In the genomic region with DNA sequence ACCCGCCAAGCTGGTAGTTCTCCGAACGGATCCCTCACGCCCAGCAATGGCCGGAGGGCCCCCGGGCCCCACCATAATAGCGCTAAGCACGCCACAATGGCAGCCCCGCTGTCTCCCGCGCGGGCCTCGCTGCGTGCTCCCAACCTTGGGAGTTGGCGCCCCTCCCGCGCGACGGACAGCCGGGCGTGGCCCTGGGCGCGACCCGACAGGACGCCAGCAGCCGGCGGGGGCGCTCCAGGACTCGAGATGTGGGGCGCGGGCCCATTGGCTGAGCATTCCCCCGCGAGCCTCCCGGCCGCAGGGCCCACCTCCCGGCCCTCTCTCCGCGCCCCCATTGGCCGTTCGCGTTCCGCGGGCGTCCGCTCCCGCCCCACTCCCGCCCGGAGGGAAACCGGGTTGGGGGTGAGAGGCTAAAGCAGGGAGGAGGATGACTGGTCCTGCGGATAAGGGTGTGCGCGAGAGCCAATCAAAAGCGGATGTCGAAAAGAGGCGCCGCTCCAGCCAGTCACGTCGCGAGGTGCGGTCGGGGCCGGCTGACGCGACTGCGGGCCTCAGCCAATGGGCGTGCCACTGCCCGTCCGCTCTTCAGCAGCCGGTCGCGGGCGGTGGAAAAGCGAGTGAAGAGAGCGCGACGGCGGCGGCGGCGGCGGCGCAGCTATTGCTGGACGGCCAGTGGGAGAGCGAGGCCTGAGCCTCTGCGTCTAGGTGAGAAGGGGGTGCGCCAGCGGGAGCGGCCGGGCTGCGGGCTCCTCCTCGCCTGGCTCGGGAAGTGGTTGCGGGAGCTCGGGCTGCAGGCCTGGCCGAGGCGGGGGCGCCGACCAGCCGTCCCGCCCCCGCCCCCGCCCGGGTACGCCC, we compare ENCODE assay signal across 1 cellular context.
TF ChIP-seq lines count a peak whose summit lies in the region.

A gene with protein sequence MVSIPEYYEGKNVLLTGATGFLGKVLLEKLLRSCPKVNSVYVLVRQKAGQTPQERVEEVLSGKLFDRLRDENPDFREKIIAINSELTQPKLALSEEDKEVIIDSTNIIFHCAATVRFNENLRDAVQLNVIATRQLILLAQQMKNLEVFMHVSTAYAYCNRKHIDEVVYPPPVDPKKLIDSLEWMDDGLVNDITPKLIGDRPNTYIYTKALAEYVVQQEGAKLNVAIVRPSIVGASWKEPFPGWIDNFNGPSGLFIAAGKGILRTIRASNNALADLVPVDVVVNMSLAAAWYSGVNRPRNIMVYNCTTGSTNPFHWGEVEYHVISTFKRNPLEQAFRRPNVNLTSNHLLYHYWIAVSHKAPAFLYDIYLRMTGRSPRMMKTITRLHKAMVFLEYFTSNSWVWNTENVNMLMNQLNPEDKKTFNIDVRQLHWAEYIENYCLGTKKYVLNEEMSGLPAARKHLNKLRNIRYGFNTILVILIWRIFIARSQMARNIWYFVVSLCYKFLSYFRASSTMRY (plus strand): TSS at position 567 of the 855 bp plus-strand sequence. CDS start 26,098 bp downstream, outside the sequence.

TF ChIP-seq in K562, 482 proteins besides CTCF, POLR2A, EP300 and RAD21 (continued from another document and continues in another):
- TF ChIP-seq, protein P1, sequence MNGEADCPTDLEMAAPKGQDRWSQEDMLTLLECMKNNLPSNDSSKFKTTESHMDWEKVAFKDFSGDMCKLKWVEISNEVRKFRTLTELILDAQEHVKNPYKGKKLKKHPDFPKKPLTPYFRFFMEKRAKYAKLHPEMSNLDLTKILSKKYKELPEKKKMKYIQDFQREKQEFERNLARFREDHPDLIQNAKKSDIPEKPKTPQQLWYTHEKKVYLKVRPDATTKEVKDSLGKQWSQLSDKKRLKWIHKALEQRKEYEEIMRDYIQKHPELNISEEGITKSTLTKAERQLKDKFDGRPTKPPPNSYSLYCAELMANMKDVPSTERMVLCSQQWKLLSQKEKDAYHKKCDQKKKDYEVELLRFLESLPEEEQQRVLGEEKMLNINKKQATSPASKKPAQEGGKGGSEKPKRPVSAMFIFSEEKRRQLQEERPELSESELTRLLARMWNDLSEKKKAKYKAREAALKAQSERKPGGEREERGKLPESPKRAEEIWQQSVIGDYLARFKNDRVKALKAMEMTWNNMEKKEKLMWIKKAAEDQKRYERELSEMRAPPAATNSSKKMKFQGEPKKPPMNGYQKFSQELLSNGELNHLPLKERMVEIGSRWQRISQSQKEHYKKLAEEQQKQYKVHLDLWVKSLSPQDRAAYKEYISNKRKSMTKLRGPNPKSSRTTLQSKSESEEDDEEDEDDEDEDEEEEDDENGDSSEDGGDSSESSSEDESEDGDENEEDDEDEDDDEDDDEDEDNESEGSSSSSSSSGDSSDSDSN (IDR thresholded peaks at IDR 0.05; ENCODE audit: borderline replicate concordance in 1 of 2, low read depth in 2 of 2, low read length in 2 of 2), result 0 out of 4 replicates have a peak, but pooled peaks of 1 of the 2 experiments have one; percentile 34
- no peak for TF ChIP-seq ZNF668 (CRISPR knock-in tag; IDR thresholded peaks at IDR 0.05)
- TF ChIP-seq ERF (CRISPR knock-in tag; IDR thresholded peaks at IDR 0.05), result 0 out of 2 replicates have a peak, but pooled peaks have one; percentile 60
- TF ChIP-seq SMARCA4 (IDR thresholded peaks at IDR 0.05), result no peak
- TF ChIP-seq SIN3A (IDR thresholded peaks at IDR 0.05; ENCODE audit: borderline replicate concordance in 2 of 2, control insufficient read depth in 1 of 2, low read depth in 2 of 2, low read length in 2 of 2), result no peak
- no peak for TF ChIP-seq ZFP36 (IDR thresholded peaks at IDR 0.05; ENCODE audit: low read depth, low read length, partially characterized antibody)
- no peak for TF ChIP-seq ETS2 (tag; IDR thresholded peaks at IDR 0.05; ENCODE audit: borderline replicate concordance, poor library complexity, severe bottlenecking)
- TF ChIP-seq CREM (IDR thresholded peaks at IDR 0.05; ENCODE audit: low read depth), result peak; percentile 86
- TF ChIP-seq ZNF121 (CRISPR knock-in tag; conservative IDR thresholded peaks at IDR 0.05), result no peak
- TF ChIP-seq ZNF224 (CRISPR knock-in tag; IDR thresholded peaks at IDR 0.05), result no peak
- peak; percentile 64 for TF ChIP-seq TAF1 (IDR thresholded peaks at IDR 0.05; ENCODE audit: control insufficient read depth, extremely low read depth, insufficient read depth, low read length, severe bottlenecking)
- no peak for TF ChIP-seq CHCHD3 (CRISPR knock-in tag; IDR thresholded peaks at IDR 0.05)
- TF ChIP-seq DMBX1 (CRISPR knock-in tag; IDR thresholded peaks at IDR 0.05; ENCODE audit: borderline replicate concordance), result no peak
- TF ChIP-seq, protein P2, sequence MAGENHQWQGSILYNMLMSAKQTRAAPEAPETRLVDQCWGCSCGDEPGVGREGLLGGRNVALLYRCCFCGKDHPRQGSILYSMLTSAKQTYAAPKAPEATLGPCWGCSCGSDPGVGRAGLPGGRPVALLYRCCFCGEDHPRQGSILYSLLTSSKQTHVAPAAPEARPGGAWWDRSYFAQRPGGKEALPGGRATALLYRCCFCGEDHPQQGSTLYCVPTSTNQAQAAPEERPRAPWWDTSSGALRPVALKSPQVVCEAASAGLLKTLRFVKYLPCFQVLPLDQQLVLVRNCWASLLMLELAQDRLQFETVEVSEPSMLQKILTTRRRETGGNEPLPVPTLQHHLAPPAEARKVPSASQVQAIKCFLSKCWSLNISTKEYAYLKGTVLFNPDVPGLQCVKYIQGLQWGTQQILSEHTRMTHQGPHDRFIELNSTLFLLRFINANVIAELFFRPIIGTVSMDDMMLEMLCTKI (IDR thresholded peaks at IDR 0.05; ENCODE audit: partially characterized antibody), result no peak
- TF ChIP-seq PHF20 (IDR thresholded peaks at IDR 0.05; ENCODE audit: partially characterized antibody), result peak; percentile 60
- no peak for TF ChIP-seq ZKSCAN1 (IDR thresholded peaks at IDR 0.05; ENCODE audit: low read depth, low read length)
- TF ChIP-seq ZNF589 (CRISPR knock-in tag; IDR thresholded peaks at IDR 0.05; ENCODE audit: low read depth), result no peak
- no peak for TF ChIP-seq EZH2 (IDR thresholded peaks at IDR 0.05; ENCODE audit: borderline replicate concordance, low read depth, low read length)
- TF ChIP-seq KLF16 (IDR thresholded peaks at IDR 0.05), result no peak
- no peak for TF ChIP-seq IRF2 (CRISPR knock-in tag; IDR thresholded peaks at IDR 0.05)
- TF ChIP-seq, protein P3, sequence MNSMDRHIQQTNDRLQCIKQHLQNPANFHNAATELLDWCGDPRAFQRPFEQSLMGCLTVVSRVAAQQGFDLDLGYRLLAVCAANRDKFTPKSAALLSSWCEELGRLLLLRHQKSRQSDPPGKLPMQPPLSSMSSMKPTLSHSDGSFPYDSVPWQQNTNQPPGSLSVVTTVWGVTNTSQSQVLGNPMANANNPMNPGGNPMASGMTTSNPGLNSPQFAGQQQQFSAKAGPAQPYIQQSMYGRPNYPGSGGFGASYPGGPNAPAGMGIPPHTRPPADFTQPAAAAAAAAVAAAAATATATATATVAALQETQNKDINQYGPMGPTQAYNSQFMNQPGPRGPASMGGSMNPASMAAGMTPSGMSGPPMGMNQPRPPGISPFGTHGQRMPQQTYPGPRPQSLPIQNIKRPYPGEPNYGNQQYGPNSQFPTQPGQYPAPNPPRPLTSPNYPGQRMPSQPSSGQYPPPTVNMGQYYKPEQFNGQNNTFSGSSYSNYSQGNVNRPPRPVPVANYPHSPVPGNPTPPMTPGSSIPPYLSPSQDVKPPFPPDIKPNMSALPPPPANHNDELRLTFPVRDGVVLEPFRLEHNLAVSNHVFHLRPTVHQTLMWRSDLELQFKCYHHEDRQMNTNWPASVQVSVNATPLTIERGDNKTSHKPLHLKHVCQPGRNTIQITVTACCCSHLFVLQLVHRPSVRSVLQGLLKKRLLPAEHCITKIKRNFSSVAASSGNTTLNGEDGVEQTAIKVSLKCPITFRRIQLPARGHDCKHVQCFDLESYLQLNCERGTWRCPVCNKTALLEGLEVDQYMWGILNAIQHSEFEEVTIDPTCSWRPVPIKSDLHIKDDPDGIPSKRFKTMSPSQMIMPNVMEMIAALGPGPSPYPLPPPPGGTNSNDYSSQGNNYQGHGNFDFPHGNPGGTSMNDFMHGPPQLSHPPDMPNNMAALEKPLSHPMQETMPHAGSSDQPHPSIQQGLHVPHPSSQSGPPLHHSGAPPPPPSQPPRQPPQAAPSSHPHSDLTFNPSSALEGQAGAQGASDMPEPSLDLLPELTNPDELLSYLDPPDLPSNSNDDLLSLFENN (IDR thresholded peaks at IDR 0.05; ENCODE audit: low read depth in 2 of 2, low read length in 2 of 2), result no peak
- TF ChIP-seq TSC22D4 (tag; IDR thresholded peaks at IDR 0.05), result no peak
- no peak for TF ChIP-seq PRMT5 (CRISPR knock-in tag; IDR thresholded peaks at IDR 0.05)
- TF ChIP-seq, protein P4, sequence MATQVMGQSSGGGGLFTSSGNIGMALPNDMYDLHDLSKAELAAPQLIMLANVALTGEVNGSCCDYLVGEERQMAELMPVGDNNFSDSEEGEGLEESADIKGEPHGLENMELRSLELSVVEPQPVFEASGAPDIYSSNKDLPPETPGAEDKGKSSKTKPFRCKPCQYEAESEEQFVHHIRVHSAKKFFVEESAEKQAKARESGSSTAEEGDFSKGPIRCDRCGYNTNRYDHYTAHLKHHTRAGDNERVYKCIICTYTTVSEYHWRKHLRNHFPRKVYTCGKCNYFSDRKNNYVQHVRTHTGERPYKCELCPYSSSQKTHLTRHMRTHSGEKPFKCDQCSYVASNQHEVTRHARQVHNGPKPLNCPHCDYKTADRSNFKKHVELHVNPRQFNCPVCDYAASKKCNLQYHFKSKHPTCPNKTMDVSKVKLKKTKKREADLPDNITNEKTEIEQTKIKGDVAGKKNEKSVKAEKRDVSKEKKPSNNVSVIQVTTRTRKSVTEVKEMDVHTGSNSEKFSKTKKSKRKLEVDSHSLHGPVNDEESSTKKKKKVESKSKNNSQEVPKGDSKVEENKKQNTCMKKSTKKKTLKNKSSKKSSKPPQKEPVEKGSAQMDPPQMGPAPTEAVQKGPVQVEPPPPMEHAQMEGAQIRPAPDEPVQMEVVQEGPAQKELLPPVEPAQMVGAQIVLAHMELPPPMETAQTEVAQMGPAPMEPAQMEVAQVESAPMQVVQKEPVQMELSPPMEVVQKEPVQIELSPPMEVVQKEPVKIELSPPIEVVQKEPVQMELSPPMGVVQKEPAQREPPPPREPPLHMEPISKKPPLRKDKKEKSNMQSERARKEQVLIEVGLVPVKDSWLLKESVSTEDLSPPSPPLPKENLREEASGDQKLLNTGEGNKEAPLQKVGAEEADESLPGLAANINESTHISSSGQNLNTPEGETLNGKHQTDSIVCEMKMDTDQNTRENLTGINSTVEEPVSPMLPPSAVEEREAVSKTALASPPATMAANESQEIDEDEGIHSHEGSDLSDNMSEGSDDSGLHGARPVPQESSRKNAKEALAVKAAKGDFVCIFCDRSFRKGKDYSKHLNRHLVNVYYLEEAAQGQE (CRISPR knock-in tag; IDR thresholded peaks at IDR 0.05; ENCODE audit: low read depth), result 0 out of 2 replicates have a peak, but pooled peaks have one; percentile 59
- TF ChIP-seq, protein P5, sequence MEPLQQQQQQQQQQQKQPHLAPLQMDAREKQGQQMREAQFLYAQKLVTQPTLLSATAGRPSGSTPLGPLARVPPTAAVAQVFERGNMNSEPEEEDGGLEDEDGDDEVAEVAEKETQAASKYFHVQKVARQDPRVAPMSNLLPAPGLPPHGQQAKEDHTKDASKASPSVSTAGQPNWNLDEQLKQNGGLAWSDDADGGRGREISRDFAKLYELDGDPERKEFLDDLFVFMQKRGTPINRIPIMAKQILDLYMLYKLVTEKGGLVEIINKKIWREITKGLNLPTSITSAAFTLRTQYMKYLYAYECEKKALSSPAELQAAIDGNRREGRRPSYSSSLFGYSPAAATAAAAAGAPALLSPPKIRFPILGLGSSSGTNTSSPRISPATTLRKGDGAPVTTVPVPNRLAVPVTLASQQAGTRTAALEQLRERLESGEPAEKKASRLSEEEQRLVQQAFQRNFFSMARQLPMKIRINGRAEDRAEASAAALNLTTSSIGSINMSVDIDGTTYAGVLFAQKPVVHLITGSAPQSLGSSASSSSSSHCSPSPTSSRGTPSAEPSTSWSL (CRISPR knock-in tag; IDR thresholded peaks at IDR 0.05; ENCODE audit: borderline replicate concordance), result no peak
- TF ChIP-seq EWSR1 (IDR thresholded peaks at IDR 0.05; ENCODE audit: borderline replicate concordance, low read depth, partially characterized antibody), result no peak
- no peak for TF ChIP-seq SMARCB1 (IDR thresholded peaks at IDR 0.05; ENCODE audit: insufficient read length, low read depth)
- TF ChIP-seq, protein P6, sequence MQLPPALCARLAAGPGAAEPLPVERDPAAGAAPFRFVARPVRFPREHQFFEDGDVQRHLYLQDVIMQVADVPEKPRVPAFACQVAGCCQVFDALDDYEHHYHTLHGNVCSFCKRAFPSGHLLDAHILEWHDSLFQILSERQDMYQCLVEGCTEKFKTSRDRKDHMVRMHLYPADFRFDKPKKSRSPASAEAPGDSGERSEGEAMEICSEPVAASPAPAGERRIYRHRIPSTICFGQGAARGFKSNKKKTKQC (CRISPR knock-in tag; IDR thresholded peaks at IDR 0.05), result 0 out of 2 replicates have a peak, but pooled peaks have one; percentile 22
- no peak for TF ChIP-seq NCOA2 (IDR thresholded peaks at IDR 0.05; ENCODE audit: partially characterized antibody in 2 of 2)
- TF ChIP-seq, protein P7, sequence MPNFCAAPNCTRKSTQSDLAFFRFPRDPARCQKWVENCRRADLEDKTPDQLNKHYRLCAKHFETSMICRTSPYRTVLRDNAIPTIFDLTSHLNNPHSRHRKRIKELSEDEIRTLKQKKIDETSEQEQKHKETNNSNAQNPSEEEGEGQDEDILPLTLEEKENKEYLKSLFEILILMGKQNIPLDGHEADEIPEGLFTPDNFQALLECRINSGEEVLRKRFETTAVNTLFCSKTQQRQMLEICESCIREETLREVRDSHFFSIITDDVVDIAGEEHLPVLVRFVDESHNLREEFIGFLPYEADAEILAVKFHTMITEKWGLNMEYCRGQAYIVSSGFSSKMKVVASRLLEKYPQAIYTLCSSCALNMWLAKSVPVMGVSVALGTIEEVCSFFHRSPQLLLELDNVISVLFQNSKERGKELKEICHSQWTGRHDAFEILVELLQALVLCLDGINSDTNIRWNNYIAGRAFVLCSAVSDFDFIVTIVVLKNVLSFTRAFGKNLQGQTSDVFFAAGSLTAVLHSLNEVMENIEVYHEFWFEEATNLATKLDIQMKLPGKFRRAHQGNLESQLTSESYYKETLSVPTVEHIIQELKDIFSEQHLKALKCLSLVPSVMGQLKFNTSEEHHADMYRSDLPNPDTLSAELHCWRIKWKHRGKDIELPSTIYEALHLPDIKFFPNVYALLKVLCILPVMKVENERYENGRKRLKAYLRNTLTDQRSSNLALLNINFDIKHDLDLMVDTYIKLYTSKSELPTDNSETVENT (CRISPR knock-in tag; IDR thresholded peaks at IDR 0.05), result no peak; the same call in 1 of the 2 replicates
- TF ChIP-seq ZFP1 (CRISPR knock-in tag; IDR thresholded peaks at IDR 0.05), result no peak
- TF ChIP-seq FOXJ2 (tag; IDR thresholded peaks at IDR 0.05), result peak; percentile 40; the same call in 1 of the 2 replicates
- no peak for TF ChIP-seq SPI1 (IDR thresholded peaks at IDR 0.05; ENCODE audit: borderline replicate concordance, low read depth, low read length)
- TF ChIP-seq SMARCC2 (IDR thresholded peaks at IDR 0.05; ENCODE audit: low read depth), result no peak
- TF ChIP-seq ZNF239 (CRISPR knock-in tag; IDR thresholded peaks at IDR 0.05), result no peak
